ENCODE assay signal across 8 cellular contexts in genomic region chr5:139664273-139664693, GRCh38. TPM values are rescaled to one million over a fixed set of nuclear protein-coding genes. Genes with fewer than 3 reads are reported as not detected.
DNase-seq lines count a peak whose midpoint lies in the region; ATAC-seq, FAIRE-seq and TF ChIP-seq lines count a peak whose summit lies in the region.

No MANE protein-coding gene starts in this region.

- H3K36me3 ChIP-seq in PC-9 (ENCODE audit: low read depth) (no peaks in the 10 kb centered on the region), WERI-Rb-1 (peaks cover 38% of the 10 kb centered on the region)

- H3K27ac ChIP-seq in PC-9 (no peak overlapping the region), WERI-Rb-1 (no peak overlapping the region)

- peak overlapping the region; percentile 8 for H3K4me2 ChIP-seq in PC-9

- H3K4me1 ChIP-seq in PC-9 (replicated peaks; ENCODE audit: insufficient read depth) = peaks cover 52% of the 10 kb centered on the region

- no peaks in the 10 kb centered on the region for H3K9me3 Mint-ChIP-seq in nephron

- peaks cover 25% of the 10 kb centered on the region; the same call in 1 of the 2 replicates for H3F3A ChIP-seq in PC-9 (ENCODE audit: insufficient read depth, low read depth)

- H3K36me3 Mint-ChIP-seq in nephron (ENCODE audit: low read depth) = no peaks in the 10 kb centered on the region

- ATAC-seq in HG02642 (IDR thresholded peaks at IDR 0.05; ENCODE audit: poor library complexity, unreplicated experiment) = peak; percentile 47

- no peak overlapping the region for H3K4me3 Mint-ChIP-seq in nephron

- no peaks in the 10 kb centered on the region for H3K9me2 ChIP-seq in PC-9 (ENCODE audit: insufficient read depth)

- BruUV-seq in PC-9 (replicated peaks; lab: Mats Ljungman, UMichigan) = no TSS peak

- intact Hi-C loops in PC-9 (cut with micrococcal nuclease; ENCODE audit: unreplicated experiment) = no loop called here

- no peaks in the 10 kb centered on the region for H3K27me3 ChIP-seq in PC-9 (ENCODE audit: insufficient read depth, low read depth)
- no peaks in the 10 kb centered on the region for H3K27me3 ChIP-seq in WERI-Rb-1 (ENCODE audit: insufficient read depth, low read depth, severe bottlenecking)

- H3K79me2 ChIP-seq in PC-9 (ENCODE audit: low read depth) = peaks cover 84% of the 10 kb centered on the region

- no peak overlapping the region for H2AFZ ChIP-seq in PC-9

- CTCF ChIA-PET in PC-9 (lab: Charles Lee) = interaction anchor here (0.9 kb wide), 1 partner anchor 13 kb away, joined by 4 read pairs; no protein-coding TSS in a partner anchor

- no peaks in the 10 kb centered on the region for H3K27me3 Mint-ChIP-seq in nephron (ENCODE audit: low read depth)

- peaks cover 62% of the 10 kb centered on the region for H3K4me1 Mint-ChIP-seq in nephron

- H3K9me3 ChIP-seq in PC-9 (ENCODE audit: insufficient read depth, low read depth) (no peaks in the 10 kb centered on the region), WERI-Rb-1 (ENCODE audit: severe bottlenecking) (no peaks in the 10 kb centered on the region)

- DNase-seq in GM18507 (ENCODE audit: extremely low spot score, insufficient read length, low read depth) (peak; percentile 67), PC-9 (no peak), NCI-H2081 treated with DMSO at 0.1 percent for 48 hours (lab: John Stamatoyannopoulos, UW) (no peak), activated gamma-delta T cell (lab: John Stamatoyannopoulos, UW) (no peak), WERI-Rb-1 (no peak)
- no peak for DNase-seq in activated T-cell treated with anti-CD3 and anti-CD28 coated beads, Interleukin-2, amount 50 U/mL, for 1 hour

- no peak overlapping the region for H3K4me3 ChIP-seq in PC-9
- no peak overlapping the region for H3K4me3 ChIP-seq in WERI-Rb-1 (ENCODE audit: low read depth, low read length)

- POLR2A ChIA-PET in PC-9 (lab: Charles Lee; ENCODE audit: unreplicated experiment) = interaction anchor here (0.7 kb wide), 1 partner anchor 25 kb away, joined by 3 read pairs; no protein-coding TSS in a partner anchor

- peak overlapping the region in 2 of 3 experiments; percentile 33 to 55 for H3K27ac Mint-ChIP-seq in nephron

- H4K20me1 ChIP-seq in PC-9 (ENCODE audit: insufficient read depth) = peaks cover 34% of the 10 kb centered on the region

- TF ChIP-seq CTCF in PC-9 (conservative IDR thresholded peaks at IDR 0.05) (no peak), nephron (IDR thresholded peaks at IDR 0.05; ENCODE audit: unreplicated experiment in 3 of 3) (no peak), WERI-Rb-1 (IDR thresholded peaks at IDR 0.05; ENCODE audit: low read depth, low read length) (no peak)

- peak; percentile 94 for FAIRE-seq in GM18507 (lab: Jason Lieb, UNC)

RNA-seq across cellular contexts. Expression of gene CXXC5, which starts 16.1 kb away (rescaled TPM):
- total RNA-seq in PC-9 (2021) = 59.9 and 68.2 TPM in 2 replicates
